Comparison of ENCODE assay signal across 8 cellular contexts in the genomic region with DNA sequence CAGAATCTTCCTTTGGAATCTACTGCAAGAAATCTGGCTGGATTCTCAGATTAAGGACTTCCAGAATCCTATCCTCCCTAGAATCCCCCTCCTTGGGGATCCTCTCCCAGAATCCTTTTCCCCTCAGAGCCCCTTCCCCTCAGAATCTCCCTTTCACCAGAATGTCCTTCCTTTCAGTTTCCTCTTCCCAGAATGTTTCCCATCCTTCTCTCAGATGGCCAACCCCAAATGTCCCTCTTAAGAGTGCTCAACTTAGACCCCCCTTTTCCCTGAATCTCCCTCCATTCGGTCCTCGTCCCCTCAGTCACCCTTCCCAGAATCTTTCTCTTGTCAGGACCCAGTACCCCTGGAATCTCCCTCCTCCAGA. TPM values are rescaled to one million over a fixed set of nuclear protein-coding genes. Genes with fewer than 3 reads are reported as not detected.
DNase-seq lines count a peak whose midpoint lies in the region; ATAC-seq and TF ChIP-seq lines count a peak whose summit lies in the region.

No MANE protein-coding gene starts in this region.

- TF ChIP-seq POLR2A in esophagus muscularis mucosa (IDR thresholded peaks at IDR 0.05; ENCODE audit: low read depth) = no peak

- peak overlapping the region; percentile 92 for H3K4me3 Mint-ChIP-seq in progenitor cell of endocrine pancreas (ENCODE audit: low read depth)

- no peak for ATAC-seq in GM21737 (IDR thresholded peaks at IDR 0.05; ENCODE audit: unreplicated experiment)

- no peaks in the 10 kb centered on the region for H3K27me3 ChIP-seq in esophagus muscularis mucosa

- CTCF ChIA-PET in RWPE1 (lab: Yijun Ruan, JAX) = interaction anchor here (0.5 to 1.6 kb wide), 4 partner anchors 38 to 1335 kb away, joined by 5 to 8 read pairs (median 6); a partner anchor contains a TSS

- no peaks in the 10 kb centered on the region for H3K9me3 ChIP-seq in esophagus muscularis mucosa

- peak; percentile 16 for DNase-seq in ELR (ENCODE audit: low read depth)
- DNase-seq in RWPE1 (ENCODE audit: low spot score) = no peak
- no peak for DNase-seq in esophagus muscularis mucosa (ENCODE audit: extremely low spot score)
- DNase-seq in progenitor cell of endocrine pancreas (ENCODE audit: low spot score, unreplicated experiment) = no peak
- DNase-seq in SKM-1 (lab: John Stamatoyannopoulos, UW; ENCODE audit: unreplicated experiment) = no peak
- DNase-seq in D341Med (ENCODE audit: low spot score) = no peak
- no peak for DNase-seq in activated CD4-positive, alpha-beta T cell treated with anti-CD3 and anti-CD28 coated beads for 48 hours

- peak overlapping the region; percentile 76 to 84 (median 82) for H3K4me3 ChIP-seq in esophagus muscularis mucosa

- intact Hi-C loops in esophagus muscularis mucosa (cut with DNase I) = no loop called here

- POLR2A ChIA-PET in RWPE1 (lab: Yijun Ruan, JAX; ENCODE audit: low non-redundant PET) = interaction anchor here (0.6 to 1.3 kb wide), 17 partner anchors 9 to 353 kb away, joined by 3 to 8 read pairs (median 4); a partner anchor contains a TSS

- no peak for TF ChIP-seq EP300 in esophagus muscularis mucosa (IDR thresholded peaks at IDR 0.05)

- TF ChIP-seq CTCF in RWPE1 (conservative IDR thresholded peaks at IDR 0.05; ENCODE audit: low read depth) = no peak
- TF ChIP-seq CTCF in esophagus muscularis mucosa (IDR thresholded peaks at IDR 0.05) = no peak
- TF ChIP-seq CTCF in progenitor cell of endocrine pancreas (IDR thresholded peaks at IDR 0.05; ENCODE audit: unreplicated experiment) = no peak

- H3K4me1 ChIP-seq in esophagus muscularis mucosa = peaks cover 25 to 44% (median 39%) of the 10 kb centered on the region in 4 donors

- no peaks in the 10 kb centered on the region for H3K27me3 Mint-ChIP-seq in progenitor cell of endocrine pancreas

- peaks cover 12% of the 10 kb centered on the region for H3K36me3 Mint-ChIP-seq in progenitor cell of endocrine pancreas (ENCODE audit: insufficient read depth)

- peaks cover 17% of the 10 kb centered on the region for H3K4me1 Mint-ChIP-seq in progenitor cell of endocrine pancreas (ENCODE audit: low read depth)

- H3K36me3 ChIP-seq in esophagus muscularis mucosa = peaks cover 26 to 37% (median 36%) of the 10 kb centered on the region in 4 donors

- H3K27ac Mint-ChIP-seq in progenitor cell of endocrine pancreas = peak overlapping the region; percentile 98

- 2% methylated on average over 2 of the region's 2 CpGs for WGBS in esophagus muscularis mucosa

- no peaks in the 10 kb centered on the region for H3K9me3 Mint-ChIP-seq in progenitor cell of endocrine pancreas (ENCODE audit: low read depth)

- H3K27ac ChIP-seq in RWPE1 = peak overlapping the region; percentile 90
- peak overlapping the region; percentile 78 to 95 (median 84) for H3K27ac ChIP-seq in esophagus muscularis mucosa (replicated peaks in 1 of 4)

RNA-seq across cellular contexts. Expression of a gene that starts 0.6 kb away (rescaled TPM):
- total RNA-seq in esophagus muscularis mucosa (1,000 to 10,000 TPM; 1,316 to 2,441 (median 1,971) TPM), progenitor cell of endocrine pancreas (1,449 and 1,510 TPM in 2 replicates)

RNA-seq across cellular contexts. Expression of a gene that starts 9.0 kb away (rescaled TPM):
- total RNA-seq in esophagus muscularis mucosa = 100 to 1,000 TPM in 1 of 4 donors, 10 to 100 TPM in 3; 87.6 to 101 (median 91.5) TPM
- total RNA-seq in progenitor cell of endocrine pancreas = 170 and 171 TPM in 2 replicates

RNA-seq across cellular contexts. Expression of a gene that starts 23.9 kb away (rescaled TPM):
- total RNA-seq in esophagus muscularis mucosa (10 to 100 TPM; 16.7 to 38.4 (median 22.2) TPM), progenitor cell of endocrine pancreas (162 and 170 TPM in 2 replicates)

RNA-seq across cellular contexts. Expression of a gene that starts 29.7 kb away (rescaled TPM):
- 100 to 1,000 TPM; 135 to 577 (median 196) TPM for total RNA-seq in esophagus muscularis mucosa
- total RNA-seq in progenitor cell of endocrine pancreas = 10.5 and 10.6 TPM in 2 replicates

RNA-seq across cellular contexts. Expression of a gene that starts 44.3 kb away (rescaled TPM):
- total RNA-seq in esophagus muscularis mucosa (10 to 100 TPM; 36.1 to 58.0 (median 51.3) TPM), progenitor cell of endocrine pancreas (79.3 TPM in 2 replicates)
